In genomic region chr4:184270808-184271413, GRCh38 we compare ENCODE assay signal across 18 cellular contexts. TPM values are rescaled to one million over a fixed set of nuclear protein-coding genes. Genes with fewer than 3 reads are reported as not detected.
"Had no signal": no experiment of that assay in that cellular context is flagged by ENCODE, and none has a peak within 500 bp of the region (broad histone marks: within the 10 kb centered on the region; RNA-seq: fewer than 3 reads in every experiment).

No MANE protein-coding gene starts in this region.

- H3K36me3 Mint-ChIP-seq: activated naive CD4-positive, alpha-beta T cell treated with anti-CD3 and anti-CD28 coated beads, Interleukin-2, amount 10 ng/mL, durations not matched to agents 7 days and 5 days had no signal

- H3K4me3 Mint-ChIP-seq: activated naive CD4-positive, alpha-beta T cell treated with anti-CD3 and anti-CD28 coated beads, Interleukin-2, amount 10 ng/mL, durations not matched to agents 7 days and 5 days had no signal

- H3K4me1 ChIP-seq: prostate gland, right atrium auricular region had no signal

- FAIRE-seq: bronchial epithelial cell, frontal cortex had no signal

- H3K27me3 ChIP-seq: adrenal gland, right atrium auricular region, suprapubic skin had no signal

- DNase-seq: activated CD4-positive, alpha-beta T cell treated with anti-CD3 and anti-CD28 coated beads for 4 hours; activated naive CD4-positive, alpha-beta T cell treated with anti-CD3 and anti-CD28 coated beads, Interleukin-2, amount 10 ng/mL, durations not matched to agents 7 days and 5 days; cerebellar nuclear complex; cortex of kidney; hypothalamus; lower lobe of right lung; stimulated activated CD4-positive, alpha-beta T cell treated with anti-CD3 and anti-CD28 coated beads, Interleukin-12 subunit alpha, Interleukin-12 subunit beta, amount 100 ng/mL, for 4 hours; stimulated activated CD4-positive, alpha-beta T cell treated with anti-CD3 and anti-CD28 coated beads, Interleukin-2, amount 100 ng/mL, for 24 hours; stimulated activated naive CD8-positive, alpha-beta T cell treated with anti-CD3 and anti-CD28 coated beads, Interleukin-15, amount 100 ng/mL, for 72 hours; trophoblast cell; WERI-Rb-1 had no signal

- H3K4me3 ChIP-seq: adrenal gland, lower lobe of right lung, prostate gland, right atrium auricular region, suprapubic skin had no signal

- H3K9me3 ChIP-seq: adrenal gland, lower lobe of right lung, prostate gland, right atrium auricular region, suprapubic skin had no signal

- H3K27ac ChIP-seq: adrenal gland, lower lobe of right lung, prostate gland, right atrium auricular region, suprapubic skin, WERI-Rb-1 had no signal

- H3K36me3 ChIP-seq: adrenal gland, lower lobe of right lung, prostate gland, right atrium auricular region, suprapubic skin, WERI-Rb-1 had no signal

- H3K27me3 Mint-ChIP-seq: activated naive CD4-positive, alpha-beta T cell treated with anti-CD3 and anti-CD28 coated beads, Interleukin-2, amount 10 ng/mL, durations not matched to agents 7 days and 5 days; stimulated activated naive CD8-positive, alpha-beta T cell treated with anti-CD3 and anti-CD28 coated beads, Interleukin-15, amount 100 ng/mL, for 72 hours had no signal

- ATAC-seq: lower lobe of right lung; stimulated activated naive CD8-positive, alpha-beta T cell treated with anti-CD3 and anti-CD28 coated beads, Interleukin-15, amount 100 ng/mL, for 72 hours had no signal

RNA-seq across cellular contexts. Expression of gene ENPP6, which starts 53.2 kb away (rescaled TPM):
- total RNA-seq: bronchial epithelial cell, right atrium auricular region, suprapubic skin had no signal
- polyA plus RNA-seq: neural cell had no signal
